Comparison of ENCODE assay signal across 15 cellular contexts in the genomic region with DNA sequence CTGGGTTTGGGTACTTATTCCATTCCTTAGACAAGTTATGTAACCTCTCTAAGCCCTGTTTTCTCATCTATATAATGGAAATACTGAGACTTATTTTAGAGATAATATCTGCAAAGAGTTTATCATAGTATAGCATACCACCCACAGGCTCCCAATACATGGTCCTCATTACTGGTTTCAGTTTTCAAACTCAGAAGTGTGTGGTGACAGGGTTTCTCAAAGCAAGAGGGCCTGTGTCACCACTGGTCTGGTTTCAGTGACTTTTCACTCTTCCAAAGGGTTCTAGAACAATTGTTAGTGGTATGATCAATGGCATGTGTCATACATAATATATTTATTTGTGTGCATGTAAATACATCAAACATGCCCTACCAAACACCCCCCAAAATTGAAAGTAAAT.
"Had no signal": no experiment of that assay in that cellular context is flagged by ENCODE, and none has a peak within 500 bp of the region (broad histone marks: within the 10 kb centered on the region; RNA-seq: fewer than 3 reads in every experiment).

No MANE protein-coding gene starts in this region.

- H3K9me3 ChIP-seq: gastrocnemius medialis, testis, upper lobe of right lung, vagina had no signal

- H3K27ac Mint-ChIP-seq: memory B cell, mesothelial cell of epicardium, natural killer cell had no signal

- H3K4me3 ChIP-seq: spleen, testis, tibial nerve, upper lobe of right lung, vagina had no signal

- H3K36me3 ChIP-seq: gastrocnemius medialis, spleen, tibial nerve, upper lobe of right lung, vagina had no signal

- H3K4me1 ChIP-seq: upper lobe of right lung, vagina had no signal

- H3K4me1 Mint-ChIP-seq: memory B cell had no signal

- H3K4me3 Mint-ChIP-seq: memory B cell, mesothelial cell of epicardium, natural killer cell had no signal

- DNase-seq: effector memory CD4-positive, alpha-beta T cell; islet precursor cell; natural killer cell; posterior cingulate gyrus; spleen; stimulated activated naive CD4-positive, alpha-beta T cell treated with Interleukin-2 at 50 U/mL for 16 hours; upper lobe of right lung had no signal

- ATAC-seq: esophagus mucosa, left lobe of liver, natural killer cell, upper lobe of right lung had no signal

- H3K27ac ChIP-seq: spleen, testis, upper lobe of right lung, vagina had no signal

- H3K27me3 ChIP-seq: gastrocnemius medialis, spleen, testis, tibial nerve, upper lobe of right lung, vagina had no signal
